ENCODE assay signal across 2 cellular contexts in genomic region chr3:129038121-129038855, GRCh38.
TF ChIP-seq lines count a peak whose summit lies in the region.

No MANE protein-coding gene starts in this region.

TF ChIP-seq in HepG2, 621 proteins besides CTCF, POLR2A, EP300 and RAD21:
- TF ChIP-seq HINFP (CRISPR knock-in tag; IDR thresholded peaks at IDR 0.05; ENCODE audit: low read depth) (no peak), NFYB (CRISPR knock-in tag; IDR thresholded peaks at IDR 0.05) (no peak), CENPBD1 (CRISPR knock-in tag; IDR thresholded peaks at IDR 0.05; ENCODE audit: borderline replicate concordance, low read depth) (no peak), TGIF2 (CRISPR knock-in tag; IDR thresholded peaks at IDR 0.05) (no peak), IRF2 (CRISPR knock-in tag; IDR thresholded peaks at IDR 0.05) (no peak), RARA (CRISPR knock-in tag; IDR thresholded peaks at IDR 0.05) (no peak)
TF ChIP-seq in HepG2: peak in this region for 0.

TF ChIP-seq in K562, 482 proteins besides CTCF, POLR2A, EP300 and RAD21:
- no peak for TF ChIP-seq SP2 (IDR thresholded peaks at IDR 0.05; ENCODE audit: extremely low read depth, low read depth, low read length, poor library complexity, severe bottlenecking)
- no peak for TF ChIP-seq ZSCAN29 (IDR thresholded peaks at IDR 0.05)
- TF ChIP-seq THAP12 (CRISPR knock-in tag; IDR thresholded peaks at IDR 0.05), result no peak
- TF ChIP-seq ZNF124 (CRISPR knock-in tag; IDR thresholded peaks at IDR 0.05), result no peak
- TF ChIP-seq ZEB2 (IDR thresholded peaks at IDR 0.05), result no peak
- no peak for TF ChIP-seq DNMT1 (IDR thresholded peaks at IDR 0.05)
- no peak for TF ChIP-seq GABPB1 (CRISPR knock-in tag; IDR thresholded peaks at IDR 0.05)
- TF ChIP-seq MEF2D (tag; conservative IDR thresholded peaks at IDR 0.05; ENCODE audit: low read depth), result no peak
